In the genomic region with DNA sequence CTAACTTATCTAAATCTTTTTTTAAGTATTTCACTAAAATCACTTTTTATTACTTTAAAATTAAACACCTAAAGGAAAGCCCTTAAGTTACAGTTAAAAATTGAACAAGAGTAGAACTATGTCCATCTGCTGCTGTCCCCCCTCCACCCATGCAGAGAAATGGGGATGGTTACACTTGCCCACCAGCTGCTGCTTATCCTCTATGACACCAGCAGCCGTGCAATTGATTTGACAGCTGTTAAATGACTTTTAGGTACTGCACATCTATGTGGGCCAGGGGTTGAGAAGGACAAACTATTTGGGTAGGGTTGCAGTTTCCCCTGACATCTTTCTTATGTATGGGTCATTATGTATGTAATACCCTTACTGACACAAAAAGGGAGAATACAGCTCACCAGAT, we compare ENCODE assay signal across 17 cellular contexts.
"Had no signal": no experiment of that assay in that cellular context is flagged by ENCODE, and none has a peak within 500 bp of the region (broad histone marks: within the 10 kb centered on the region; RNA-seq: fewer than 3 reads in every experiment).

No MANE protein-coding gene starts in this region.

- H3K9me3 ChIP-seq: body of pancreas, ovary, tibial nerve, uterus had no signal

- H3K4me3 ChIP-seq: body of pancreas, esophagus muscularis mucosa, ovary, tibial nerve, uterus had no signal

- ATAC-seq: body of pancreas; stimulated activated naive B cell treated with anti-CD40 and anti-IgM and Interleukin-4, amounts not matched to agents 10 μg/mL and 1 μg/mL and 100 μg/mL, for 72 hours had no signal

- H3K27me3 ChIP-seq: body of pancreas, esophagus muscularis mucosa, ovary, tibial nerve, uterus had no signal

- H3K27ac ChIP-seq: body of pancreas, esophagus muscularis mucosa, tibial nerve, uterus had no signal

- H3K36me3 ChIP-seq: esophagus muscularis mucosa, ovary, tibial nerve, uterus had no signal

- H3K4me1 ChIP-seq: uterus had no signal

- DNase-seq: activated CD4-positive, alpha-beta T cell treated with anti-CD3 and anti-CD28 coated beads, Interleukin-2, amount 50 U/mL, for 1 hour; activated CD4-positive, CD25-positive, alpha-beta regulatory T cell; activated naive CD8-positive, alpha-beta T cell treated with anti-CD3 and anti-CD28 coated beads for 36 hours; amygdala; body of pancreas; cortex of kidney; effector CD4-positive, alpha-beta T cell; head of caudate nucleus; mammary epithelial cell; naive B cell; ovary; stimulated activated CD4-positive, alpha-beta T cell treated with anti-CD3 and anti-CD28 coated beads, Interleukin-15, amount 100 ng/mL, for 24 hours; stimulated activated CD4-positive, alpha-beta T cell treated with anti-CD3 and anti-CD28 coated beads, Interleukin-4, amount 100 ng/mL, for 1 hour; stimulated activated naive B cell treated with anti-CD40 and anti-IgM and Interleukin-4, amounts not matched to agents 10 μg/mL and 1 μg/mL and 100 μg/mL, for 72 hours; uterus had no signal
